In the genomic region with DNA sequence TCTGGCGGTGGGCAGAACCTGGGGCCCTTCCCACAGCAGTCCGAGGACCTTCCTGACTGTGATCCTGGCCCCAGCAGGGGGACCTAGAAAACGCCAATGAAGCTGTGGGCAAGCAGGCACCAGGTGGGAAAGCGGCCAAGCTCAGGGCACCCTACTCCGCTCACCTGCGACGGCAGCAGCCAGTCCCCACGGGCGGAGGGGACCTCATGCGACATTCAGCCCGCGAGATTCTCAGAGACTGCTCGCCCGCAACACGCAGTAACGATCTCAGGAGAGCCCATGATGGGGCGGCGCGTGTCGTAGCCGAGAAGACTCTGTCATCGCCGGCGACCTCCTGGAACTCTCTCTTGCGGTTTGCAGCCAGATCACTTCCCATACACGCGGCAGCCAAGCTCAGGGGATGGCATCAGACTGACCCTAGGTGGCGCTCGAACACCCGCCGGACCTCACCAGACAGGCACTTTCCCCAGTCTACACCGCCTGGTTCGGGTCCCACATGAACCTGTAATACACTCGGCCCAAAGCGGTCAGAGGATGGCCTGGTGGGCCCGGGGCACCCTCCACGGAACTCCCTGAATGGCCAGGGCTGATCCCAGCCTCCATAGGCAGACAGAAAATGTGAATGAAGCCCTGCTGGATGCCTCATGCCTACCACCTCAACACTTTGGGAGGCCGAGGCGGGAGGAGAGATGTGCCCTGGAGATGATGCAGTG, we compare ENCODE assay signal across 9 cellular contexts. TPM values are rescaled to one million over a fixed set of nuclear protein-coding genes. Genes with fewer than 3 reads are reported as not detected.
A peak's percentile ranks its signal among the peaks of the same experiment; 100 is the strongest.
DNase-seq lines count a peak whose midpoint lies in the region; ATAC-seq and TF ChIP-seq lines count a peak whose summit lies in the region.
"Had no signal": no experiment of that assay in that cellular context is flagged by ENCODE, and none has a peak within 500 bp of the region (broad histone marks: within the 10 kb centered on the region; RNA-seq: fewer than 3 reads in every experiment).

No MANE protein-coding gene starts in this region.

- WGBS in esophagus muscularis mucosa, result 30% methylated on average over 8 of the region's 39 CpGs

- ATAC-seq in HG02852 (IDR thresholded peaks at IDR 0.05; ENCODE audit: unreplicated experiment), result peak; percentile 45

- H3K36me3 ChIP-seq in esophagus muscularis mucosa (no peaks in the 10 kb centered on the region), muscle layer of colon (ENCODE audit: insufficient read depth, low read length) (no peaks in the 10 kb centered on the region)

- TF ChIP-seq POLR2A in esophagus muscularis mucosa (IDR thresholded peaks at IDR 0.05; ENCODE audit: low read depth), result no peak

- peak overlapping the region; percentile 41 for H3K9ac ChIP-seq in muscle layer of colon (ENCODE audit: low read length)

- intact Hi-C loops in esophagus muscularis mucosa (cut with DNase I), result no loop called here

- DNase-seq in COLO829 (ENCODE audit: low spot score) (peak; percentile 54), NOMO-1 (lab: John Stamatoyannopoulos, UW; ENCODE audit: unreplicated experiment in 2 of 2) (peak; percentile 78 to 81), activated T-cell treated with anti-CD3 and anti-CD28 coated beads for 24 hours (ENCODE audit: low read depth) (peak; percentile 84), esophagus muscularis mucosa (ENCODE audit: extremely low spot score) (peak; percentile 93), NCI-H1436 (lab: John Stamatoyannopoulos, UW) (no peak)
- DNase-seq in stimulated activated CD8-positive, alpha-beta memory T cell treated with anti-CD3 and anti-CD28 coated beads, Interleukin-4, amount 100 ng/mL, for 24 hours (ENCODE audit: low read depth), result peak; percentile 82

- H3K27me3 ChIP-seq in esophagus muscularis mucosa (no peaks in the 10 kb centered on the region), muscle layer of colon (ENCODE audit: control insufficient read depth in 1 of 2, insufficient read depth in 2 of 2, low read length in 2 of 2) (no peaks in the 10 kb centered on the region)

- no peaks in the 10 kb centered on the region for H3K9me3 ChIP-seq in esophagus muscularis mucosa
- no peaks in the 10 kb centered on the region for H3K9me3 ChIP-seq in muscle layer of colon (ENCODE audit: low read length)

- H3K27ac ChIP-seq in esophagus muscularis mucosa (replicated peaks in 1 of 4) (no peak overlapping the region), muscle layer of colon (ENCODE audit: low read depth, low read length) (no peak overlapping the region)
- H3K27ac ChIP-seq: SK-N-MC had no signal

- H3K4me3 ChIP-seq in esophagus muscularis mucosa (peak overlapping the region; percentile 31 to 53 (median 37)), muscle layer of colon (ENCODE audit: low read depth in 1 of 2, low read length in 2 of 2) (peak overlapping the region; percentile 16 to 58)
- H3K4me3 ChIP-seq: SK-N-MC had no signal

- H3K4me1 ChIP-seq in esophagus muscularis mucosa (peaks cover 9 to 14% (median 12%) of the 10 kb centered on the region in 4 donors), muscle layer of colon (ENCODE audit: insufficient read depth, low read length) (peaks cover 5% of the 10 kb centered on the region)

- TF ChIP-seq EP300 in esophagus muscularis mucosa (IDR thresholded peaks at IDR 0.05), result no peak

- peak; percentile 68 to 88 (median 75) for TF ChIP-seq CTCF in esophagus muscularis mucosa (IDR thresholded peaks at IDR 0.05)

RNA-seq across cellular contexts. Expression of a gene that starts 26.5 kb away (rescaled TPM):
- 10 to 100 TPM; 65.7 to 80.8 (median 68.9) TPM for total RNA-seq in esophagus muscularis mucosa

RNA-seq across cellular contexts. Expression of a gene that starts 26.6 kb away (rescaled TPM):
- 10 to 100 TPM in 3 of 4 donors, 1 to 10 TPM in 1; 10.0 to 19.7 (median 13.9) TPM for total RNA-seq in esophagus muscularis mucosa

RNA-seq across cellular contexts. Expression of a gene that starts 29.3 kb away (rescaled TPM):
- total RNA-seq in esophagus muscularis mucosa, result 10 to 100 TPM; 14.0 to 21.6 (median 17.3) TPM

RNA-seq across cellular contexts. Expression of a gene that starts 29.4 kb away (rescaled TPM):
- 1 to 10 TPM; 3.3 to 6.7 (median 5.3) TPM for total RNA-seq in esophagus muscularis mucosa

RNA-seq across cellular contexts. Expression of a gene that starts 41.6 kb away (rescaled TPM):
- 10 to 100 TPM; 74.3 to 92.3 (median 85.0) TPM for total RNA-seq in esophagus muscularis mucosa
